In genomic region chr19:14536926-14537692, GRCh38 we compare ENCODE assay signal across 8 cellular contexts. TPM values are rescaled to one million over a fixed set of nuclear protein-coding genes. Genes with fewer than 3 reads are reported as not detected.
DNase-seq lines count a peak whose midpoint lies in the region; ATAC-seq and TF ChIP-seq lines count a peak whose summit lies in the region.

No MANE protein-coding gene starts in this region.

- BruUV-seq in Calu3 (replicated peaks; lab: Mats Ljungman, UMichigan), result no TSS peak

- H3K4me1 Mint-ChIP-seq in Calu3 (ENCODE audit: low read depth, unreplicated experiment), result no peaks in the 10 kb centered on the region

- peak in 2 of 3 donors; percentile 58 to 59 for TF ChIP-seq POLR2A in body of pancreas (IDR thresholded peaks at IDR 0.05)

- no peak overlapping the region for H3K4me3 Mint-ChIP-seq in Calu3 (ENCODE audit: low read depth, unreplicated experiment)

- no peaks in the 10 kb centered on the region for H3K27me3 ChIP-seq in body of pancreas

- peak overlapping the region; percentile 39 to 77 (median 56) for H3K27ac ChIP-seq in body of pancreas

- ATAC-seq in body of pancreas (peak; percentile 90), GM21367 (IDR thresholded peaks at IDR 0.05; ENCODE audit: unreplicated experiment) (no peak), HG02610 (IDR thresholded peaks at IDR 0.05; ENCODE audit: unreplicated experiment) (no peak)

- DNase-seq in Calu3, result peak; percentile 68
- DNase-seq in NCI-H82 treated with DMSO at 0.1 percent for 48 hours (lab: John Stamatoyannopoulos, UW; ENCODE audit: unreplicated experiment), result peak; percentile 85
- DNase-seq in body of pancreas, result peak; percentile 85 to 93 (median 90)
- peak; percentile 94 for DNase-seq in iPS-NIHi7 (ENCODE audit: extremely low spot score)
- peak; percentile 71 for DNase-seq in stimulated activated CD8-positive, alpha-beta memory T cell treated with anti-CD3 and anti-CD28 coated beads, Interleukin-4, amount 100 ng/mL, for 48 hours
- no peak for DNase-seq in DMS153 treated with DMSO at 0.1 percent for 48 hours (lab: John Stamatoyannopoulos, UW; ENCODE audit: unreplicated experiment)

- TF ChIP-seq CTCF in Calu3 (IDR thresholded peaks at IDR 0.05; ENCODE audit: unreplicated experiment), result no peak
- TF ChIP-seq CTCF in body of pancreas (IDR thresholded peaks at IDR 0.05), result no peak

- no peaks in the 10 kb centered on the region for H3K9me3 ChIP-seq in body of pancreas

- no peaks in the 10 kb centered on the region for H3K27me3 Mint-ChIP-seq in Calu3 (ENCODE audit: unreplicated experiment)

- no peak overlapping the region for H3K27ac Mint-ChIP-seq in Calu3 (ENCODE audit: unreplicated experiment)

- H3K36me3 ChIP-seq in body of pancreas (replicated peaks in 1 of 2; ENCODE audit: insufficient read depth in 1 of 2, low read depth in 2 of 2), result no peaks in the 10 kb centered on the region

- H3K4me3 ChIP-seq in body of pancreas, result no peak overlapping the region

- no peaks in the 10 kb centered on the region for H3K9me3 Mint-ChIP-seq in Calu3 (ENCODE audit: low read depth, unreplicated experiment)

- intact Hi-C loops in Calu3 (cut with micrococcal nuclease; ENCODE audit: unreplicated experiment) (no loop called here), body of pancreas (cut with DNase I) (no loop called here)

- CTCF ChIA-PET in Calu3 (lab: Charles Lee), result interaction anchor here (0.6 to 0.7 kb wide), 2 partner anchors 112 to 156 kb away, joined by 3 to 5 read pairs; partner anchors contain the start of gene ADGRE5

- peaks cover 20% of the 10 kb centered on the region for H3K4me1 ChIP-seq in body of pancreas

- 4 to 11% methylated on average over 12 to 18 of the region's 24 CpGs for WGBS in body of pancreas, 2 donors

- H3K36me3 Mint-ChIP-seq in Calu3 (ENCODE audit: insufficient read depth, unreplicated experiment), result peaks cover 5% of the 10 kb centered on the region

RNA-seq across cellular contexts. Expression of gene TECR, which starts 7.7 kb away (rescaled TPM):
- total RNA-seq in Calu3 (2022), result 136 and 162 TPM in 2 replicates
- total RNA-seq in body of pancreas, result 10 to 100 TPM; 26.2 to 28.7 TPM

RNA-seq across cellular contexts. Expression of gene DNAJB1, which starts 18.9 kb away (rescaled TPM):
- total RNA-seq in Calu3 (2022) (159 and 161 TPM in 2 replicates), body of pancreas (10 to 100 TPM; 24.4 to 33.2 TPM)

RNA-seq across cellular contexts. Expression of gene NDUFB7, which starts 34.8 kb away (rescaled TPM):
- total RNA-seq in Calu3 (2022) (107 and 111 TPM in 2 replicates), body of pancreas (100 to 1,000 TPM; 121 to 206 TPM)

RNA-seq across cellular contexts. Expression of gene GIPC1, which starts 41.2 kb away (rescaled TPM):
- total RNA-seq in Calu3 (2022) (134 and 139 TPM in 2 replicates), body of pancreas (100 to 1,000 TPM in 1 of 2 donors, 10 to 100 TPM in 1; 34.5 to 120 TPM)

RNA-seq across cellular contexts. Expression of gene CLEC17A, which starts 45.8 kb away (rescaled TPM):
- total RNA-seq in Calu3 (2022) (not detected in 2 replicates), body of pancreas (not detected)
